ENCODE assay signal across 1 cellular context in genomic region chr3:196217307-196218154, GRCh38.
TF ChIP-seq lines count a peak whose summit lies in the region.

No MANE protein-coding gene starts in this region.

TF ChIP-seq in liver, 16 proteins besides CTCF, POLR2A, EP300 and RAD21 (continued from another document):
- no peak for TF ChIP-seq REST (IDR thresholded peaks at IDR 0.05)
